10 cellular contexts compared by ENCODE assay signal in genomic region chr11:44727114-44727372, GRCh38. TPM values are rescaled to one million over a fixed set of nuclear protein-coding genes. Genes with fewer than 3 reads are reported as not detected.
DNase-seq lines count a peak whose midpoint lies in the region; ATAC-seq, FAIRE-seq and TF ChIP-seq lines count a peak whose summit lies in the region.
"Had no signal": no experiment of that assay in that cellular context is flagged by ENCODE, and none has a peak within 500 bp of the region (broad histone marks: within the 10 kb centered on the region; RNA-seq: fewer than 3 reads in every experiment).

No MANE protein-coding gene starts in this region.

- no peak overlapping the region for H3K18ac ChIP-seq in H9 (ENCODE audit: insufficient read length, low read depth, low read length)

- H3K9me3 ChIP-seq in A549 = no peaks in the 10 kb centered on the region
- no peaks in the 10 kb centered on the region for H3K9me3 ChIP-seq in H9 (ENCODE audit: control insufficient read depth, low read depth, low read length)

- CTCF ChIA-PET in A549 (lab: Yijun Ruan, JAX) = interaction anchor here (0.6 to 1.0 kb wide), 3 partner anchors 23 to 184 kb away, joined by 3 to 4 read pairs (median 3); no protein-coding TSS in a partner anchor

- H3K23ac ChIP-seq in H9 (ENCODE audit: insufficient read length, low read depth, low read length) = no peak overlapping the region

- no peak overlapping the region for H2BK12ac ChIP-seq in H9 (ENCODE audit: insufficient read length, low read depth, low read length)

- H3K36me3 Mint-ChIP-seq in H9 (ENCODE audit: insufficient read depth in 1 of 3, low read depth in 3 of 3) = no peaks in the 10 kb centered on the region; a peak in 1 of 7 replicates
- H3K36me3 Mint-ChIP-seq in naive B cell = no peaks in the 10 kb centered on the region

- no peak overlapping the region for H3K9ac ChIP-seq in H9 (ENCODE audit: extremely low read depth, insufficient read length, low read length)

- H4K91ac ChIP-seq in H9 (ENCODE audit: insufficient read length, low read depth, low read length) = no peak overlapping the region

- no peak overlapping the region for H2AFZ ChIP-seq in H9 (ENCODE audit: low read length)

- H3K4me3 Mint-ChIP-seq in H9 = no peak overlapping the region
- H3K4me3 Mint-ChIP-seq in naive B cell = peak overlapping the region in 2 of 8 donors; percentile 76 to 78

- TF ChIP-seq POLR2A in A549 (IDR thresholded peaks at IDR 0.05; ENCODE audit: low read length) (no peak), H54 (IDR thresholded peaks at IDR 0.05; ENCODE audit: low read depth, low read length) (no peak)

- no peak overlapping the region for H3K56ac ChIP-seq in H9 (ENCODE audit: insufficient read length, low read depth, low read length)

- H3K4me1 ChIP-seq in A549 (peaks cover 7% of the 10 kb centered on the region; the same call in 1 of the 3 replicates), H9 (ENCODE audit: insufficient read depth, low read length) (peaks cover 6% of the 10 kb centered on the region; the same call in 1 of the 2 replicates)

- H3K27ac Mint-ChIP-seq in H9 (no peak overlapping the region), naive B cell (no peak overlapping the region)

- no peak overlapping the region for H2BK5ac ChIP-seq in H9 (ENCODE audit: insufficient read length, low read length)

- no peaks in the 10 kb centered on the region for H3K79me1 ChIP-seq in H9 (ENCODE audit: insufficient read depth, low read depth, low read length, poor library complexity, severe bottlenecking)

- no peak overlapping the region for H4K5ac ChIP-seq in H9 (ENCODE audit: insufficient read length, low read depth, low read length)

- DNase-seq in A549 (ENCODE audit: low read depth in 1 of 2, low spot score in 1 of 2) (no peak), H9 (no peak), naive B cell (peak; percentile 12), COR-L47 (lab: John Stamatoyannopoulos, UW) (no peak), NCI-H748 treated with DMSO at 0.1 percent for 48 hours (lab: John Stamatoyannopoulos, UW) (no peak), H54 (ENCODE audit: insufficient read length, low spot score) (no peak), NCI-H1092 (lab: John Stamatoyannopoulos, UW) (no peak)
- DNase-seq in central memory CD4-positive, alpha-beta T cell = peak; percentile 17
- DNase-seq: DMS153, T1000 had no signal

- H2BK20ac ChIP-seq in H9 (ENCODE audit: low read depth, low read length, poor library complexity, severe bottlenecking) = no peak overlapping the region

- no CpG with 5 or more reads among the region's 45 CpGs for WGBS in A549 (ENCODE audit: missing lambda C conversion rate)
- WGBS in H9 (ENCODE audit: extremely low coverage, insufficient read length, low lambda C conversion rate) = no CpG with 5 or more reads among the region's 45 CpGs

- H3K27ac ChIP-seq in A549 (peak overlapping the region; percentile 59 to 86), H9 (ENCODE audit: insufficient read length, low read depth, low read length) (no peak overlapping the region)

- no peak overlapping the region for H2BK15ac ChIP-seq in H9 (ENCODE audit: low read depth, low read length)

- no peak for TF ChIP-seq RAD21 in A549 (conservative IDR thresholded peaks at IDR 0.05 in 1 of 2, IDR thresholded peaks at IDR 0.05 in 1 of 2)

- peaks cover 32% of the 10 kb centered on the region for H3K27me3 ChIP-seq in H9 (ENCODE audit: insufficient read depth, low read length)

- H3K14ac ChIP-seq in H9 (ENCODE audit: insufficient read depth, low read length) = no peak overlapping the region

- H3K9me3 Mint-ChIP-seq in H9 (no peaks in the 10 kb centered on the region; a peak in 2 of 5 replicates), naive B cell (peaks cover 0 to 4% (median 0%) of the 10 kb centered on the region in 7 donors)

- H3K23me2 ChIP-seq in H9 (ENCODE audit: insufficient read length, low read depth, low read length, poor library complexity, severe bottlenecking) = peaks cover 18% of the 10 kb centered on the region

- H3K4me1 Mint-ChIP-seq in H9 = peaks cover 56 to 57% of the 10 kb centered on the region in 2 experiments
- H3K4me1 Mint-ChIP-seq in naive B cell = peaks cover 11 to 29% (median 17%) of the 10 kb centered on the region in 3 donors

- TF ChIP-seq CTCF in A549 (IDR thresholded peaks at IDR 0.05) (no peak; the same call in 2 of the 3 replicates), H9 (conservative IDR thresholded peaks at IDR 0.05) (no peak)

- H3T11ph ChIP-seq in H9 (ENCODE audit: low read length) = no peak overlapping the region

- FAIRE-seq in A549 (lab: Jason Lieb, UNC) (no peak), H54 (lab: Jason Lieb, UNC) (no peak)

- no peak for ATAC-seq in A549
- ATAC-seq in naive B cell (ENCODE audit: low read depth in 2 of 2) = peak in 1 of 2 donors; percentile 11

- no peaks in the 10 kb centered on the region for H4K20me1 ChIP-seq in H9 (ENCODE audit: control insufficient read depth, insufficient read depth, insufficient read length)

- no peak overlapping the region for H4K8ac ChIP-seq in H9 (replicated peaks; ENCODE audit: insufficient read length, low read depth, low read length)

- H3K4me3 ChIP-seq in A549 = peak overlapping the region; percentile 56

- H2AK5ac ChIP-seq in H9 (ENCODE audit: insufficient read length, low read length) = no peak overlapping the region

- H3K4me2 ChIP-seq in A549 (peak overlapping the region; percentile 91), H9 (ENCODE audit: insufficient read depth, insufficient read length, low read length) (peak overlapping the region; percentile 60)

- no peak overlapping the region for H2BK120ac ChIP-seq in H9 (ENCODE audit: low read depth, low read length, poor library complexity, severe bottlenecking)

- H3K4ac ChIP-seq in H9 (ENCODE audit: low read depth, low read length) = no peak overlapping the region

- H3K79me2 ChIP-seq in H9 (ENCODE audit: insufficient read depth, low read length) = no peaks in the 10 kb centered on the region

- TF ChIP-seq EP300 in A549 (IDR thresholded peaks at IDR 0.05) = no peak

- H3K27me3 Mint-ChIP-seq in H9 (ENCODE audit: low read depth) (peaks cover 76% of the 10 kb centered on the region), naive B cell (peaks cover 21 to 48% (median 25%) of the 10 kb centered on the region in 3 donors)

- POLR2A ChIA-PET in A549 (lab: Yijun Ruan, JAX) = no interaction called here

TF ChIP-seq in A549, 52 proteins besides CTCF, POLR2A, EP300 and RAD21:
- TF ChIP-seq ELK1 (IDR thresholded peaks at IDR 0.05; ENCODE audit: low read depth, low read length) (no peak), BHLHE40 (IDR thresholded peaks at IDR 0.05; ENCODE audit: low read depth, low read length) (no peak), HOXA7 (CRISPR knock-in tag; IDR thresholded peaks at IDR 0.05) (no peak), ZNF302 (CRISPR knock-in tag; IDR thresholded peaks at IDR 0.05) (no peak), CBX8 (IDR thresholded peaks at IDR 0.05) (no peak)

RNA-seq across cellular contexts. Expression of gene TSPAN18, which starts 0.3 kb away (rescaled TPM):
- polyA plus RNA-seq in A549 (2011; rRNA removed) (0.81 and 0.98 TPM in 2 replicates), A549 (2017; fragmentation: RNase III; extraction: RNeasy Plus Mini Kit Qiagen cat#74134 plus additional on column Dnase treatment) (4.5 to 5.8 TPM (median 4.8 TPM) in 3 replicates), naive B cell (ENCODE audit: low read depth in 6 of 6) (1 to 10 TPM in 3 of 6 donors, under 1 TPM in 2, not detected in 1; 0.27 to 1.6 (median 1.1) TPM)
- polyA plus RNA-seq in A549 (2012; cell fraction: cytosol; rRNA removed) = 1.4 and 2.0 TPM in 2 replicates
- 1.8 and 2.6 TPM in 2 replicates for polyA plus RNA-seq in A549 (2012; cell fraction: nucleus; rRNA removed)
- 1.2 and 2.2 TPM in 2 replicates for polyA minus RNA-seq in A549 (2011; rRNA and poly(A)+ RNA removed)
- 25.3 and 26.5 TPM in 2 replicates for total RNA-seq in H9 (2021)

Comparison
In these comparisons a context has a peak if more than half of its experiments do, and no peak if none do; other contexts are left out.
1. DNase-seq: peak in central memory CD4-positive, alpha-beta T cell (single experiment) and naive B cell (single experiment); none in A549 (0 of 2), H9 (single experiment), COR-L47 (single experiment), NCI-H748 treated with DMSO at 0.1 percent for 48 hours (single experiment), H54 (single experiment) and NCI-H1092 (single experiment).